13 cellular contexts compared by ENCODE assay signal in genomic region chr6:43757966-43758616, GRCh38. TPM values are rescaled to one million over a fixed set of nuclear protein-coding genes. Genes with fewer than 3 reads are reported as not detected.
DNase-seq lines count a peak whose midpoint lies in the region; ATAC-seq and TF ChIP-seq lines count a peak whose summit lies in the region.
"Had no signal": no experiment of that assay in that cellular context is flagged by ENCODE, and none has a peak within 500 bp of the region (broad histone marks: within the 10 kb centered on the region; RNA-seq: fewer than 3 reads in every experiment).

No MANE protein-coding gene starts in this region.

- no peak for ATAC-seq in activated naive CD4-positive, alpha-beta T cell treated with anti-CD3 and anti-CD28 coated beads, Interleukin-2, amount 50 U/mL, for 72 hours
- ATAC-seq in WTC11 (no peak), left lung (peak; percentile 40)

- 49 to 68% methylated on average over 9 of the region's 9 CpGs for WGBS in sigmoid colon, 2 donors

- H3K36me3 ChIP-seq in left lung (no peaks in the 10 kb centered on the region), sigmoid colon (no peaks in the 10 kb centered on the region)
- H3K36me3 ChIP-seq: BLaER1 treated with 17β-estradiol and CSF1 and Interleukin-3, amounts not matched to agents 10 nM and 100 nM had no signal

- DNase-seq in activated naive CD4-positive, alpha-beta T cell treated with anti-CD3 and anti-CD28 coated beads, Interleukin-2, amount 50 U/mL, for 72 hours (ENCODE audit: low spot score in 2 of 2) = no peak
- no peak for DNase-seq in activated naive CD4-positive, alpha-beta T cell treated with anti-CD3 and anti-CD28 coated beads for 36 hours
- DNase-seq in WTC11 (ENCODE audit: low spot score) (peak; percentile 5), left lung (no peak), sigmoid colon (peak; percentile 33), NCI-H2081 treated with DMSO at 0.1 percent for 48 hours (lab: John Stamatoyannopoulos, UW) (no peak), NCI-H2227 (lab: John Stamatoyannopoulos, UW; ENCODE audit: unreplicated experiment) (no peak)
- DNase-seq in stimulated activated CD4-positive, alpha-beta T cell treated with anti-CD3 and anti-CD28 coated beads, Interleukin-2, amount 100 ng/mL, for 24 hours = no peak
- DNase-seq: 8988T, NCI-H1092, NCI-H446 had no signal

- intact Hi-C loops in activated naive CD4-positive, alpha-beta T cell treated with anti-CD3 and anti-CD28 coated beads for 36 hours (cut with micrococcal nuclease) = loop anchor here (1.0 kb wide), 2 partner anchors 34 to 91 kb away; no protein-coding TSS in a partner anchor
- intact Hi-C loops in left lung (cut with DNase I) = no loop called here
- intact Hi-C loops in sigmoid colon (cut with DNase I) = no loop called here

- no peaks in the 10 kb centered on the region for H3K9me3 ChIP-seq in left lung
- H3K9me3 ChIP-seq in sigmoid colon = no peaks in the 10 kb centered on the region
- H3K9me3 ChIP-seq: BLaER1 treated with 17β-estradiol and CSF1 and Interleukin-3, amounts not matched to agents 10 nM and 100 nM; Caco-2 had no signal

- CTCF ChIA-PET in activated naive CD4-positive, alpha-beta T cell treated with anti-CD3 and anti-CD28 coated beads for 36 hours (lab: Charles Lee) = interaction anchor here (1.0 to 2.9 kb wide), 4 partner anchors 11 to 316 kb away, joined by 3 to 16 read pairs (median 14); partner anchors contain the start of gene VEGFA
- CTCF ChIA-PET in WTC11 (lab: Charles Lee) = interaction anchor here (0.6 to 6.1 kb wide), 14 partner anchors 9 to 1812 kb away, joined by 3 to 67 read pairs (median 6); partner anchors contain the start of genes GTPBP2 and VEGFA

- no peak for TF ChIP-seq EP300 in sigmoid colon (IDR thresholded peaks at IDR 0.05)

- no peak for TF ChIP-seq POLR2A in sigmoid colon (IDR thresholded peaks at IDR 0.05)

- no peaks in the 10 kb centered on the region for H3K27me3 ChIP-seq in left lung
- H3K27me3 ChIP-seq in sigmoid colon = no peaks in the 10 kb centered on the region
- H3K27me3 ChIP-seq: BLaER1 treated with 17β-estradiol and CSF1 and Interleukin-3, amounts not matched to agents 10 nM and 100 nM had no signal

- no peak overlapping the region for H3K4me3 ChIP-seq in left lung
- no peak overlapping the region for H3K4me3 ChIP-seq in sigmoid colon
- H3K4me3 ChIP-seq: BLaER1 treated with 17β-estradiol and CSF1 and Interleukin-3, amounts not matched to agents 10 nM and 100 nM had no signal

- H3K27ac ChIP-seq in left lung = no peak overlapping the region
- no peak overlapping the region for H3K27ac ChIP-seq in sigmoid colon

- no peak overlapping the region for H3K4me3 Mint-ChIP-seq in activated naive CD4-positive, alpha-beta T cell treated with anti-CD3 and anti-CD28 coated beads for 36 hours
- no peak overlapping the region for H3K4me3 Mint-ChIP-seq in WTC11

- H3K4me1 ChIP-seq in left lung (peaks cover 0 to 3% of the 10 kb centered on the region in 2 donors), sigmoid colon (no peaks in the 10 kb centered on the region)

- no peaks in the 10 kb centered on the region for H3K4me1 Mint-ChIP-seq in activated naive CD4-positive, alpha-beta T cell treated with anti-CD3 and anti-CD28 coated beads for 36 hours (ENCODE audit: low read depth)
- H3K4me1 Mint-ChIP-seq in WTC11 = peaks cover 17% of the 10 kb centered on the region

- H3K27me3 Mint-ChIP-seq in activated naive CD4-positive, alpha-beta T cell treated with anti-CD3 and anti-CD28 coated beads for 36 hours (ENCODE audit: low read depth) = no peaks in the 10 kb centered on the region
- no peaks in the 10 kb centered on the region; the same call in 1 of the 2 replicates for H3K27me3 Mint-ChIP-seq in WTC11 (ENCODE audit: low read depth)

- TF ChIP-seq CTCF in WTC11 (IDR thresholded peaks at IDR 0.05) = no peak
- TF ChIP-seq CTCF in left lung (IDR thresholded peaks at IDR 0.05) = no peak
- no peak for TF ChIP-seq CTCF in sigmoid colon (IDR thresholded peaks at IDR 0.05)

- H3K27ac Mint-ChIP-seq in activated naive CD4-positive, alpha-beta T cell treated with anti-CD3 and anti-CD28 coated beads, Interleukin-2, amount 50 U/mL, for 72 hours = peak overlapping the region; percentile 12 to 66
- no peak overlapping the region for H3K27ac Mint-ChIP-seq in activated naive CD4-positive, alpha-beta T cell treated with anti-CD3 and anti-CD28 coated beads for 36 hours
- no peak overlapping the region for H3K27ac Mint-ChIP-seq in WTC11

- H3K36me3 Mint-ChIP-seq in activated naive CD4-positive, alpha-beta T cell treated with anti-CD3 and anti-CD28 coated beads, Interleukin-2, amount 50 U/mL, for 72 hours = no peaks in the 10 kb centered on the region
- H3K36me3 Mint-ChIP-seq in activated naive CD4-positive, alpha-beta T cell treated with anti-CD3 and anti-CD28 coated beads for 36 hours (ENCODE audit: low read depth) = no peaks in the 10 kb centered on the region
- H3K36me3 Mint-ChIP-seq in WTC11 = no peaks in the 10 kb centered on the region

- no peaks in the 10 kb centered on the region for H3K9me3 Mint-ChIP-seq in activated naive CD4-positive, alpha-beta T cell treated with anti-CD3 and anti-CD28 coated beads, Interleukin-2, amount 50 U/mL, for 72 hours
- H3K9me3 Mint-ChIP-seq in activated naive CD4-positive, alpha-beta T cell treated with anti-CD3 and anti-CD28 coated beads for 36 hours = no peaks in the 10 kb centered on the region
- peaks cover 4% of the 10 kb centered on the region; the same call in 1 of the 2 replicates for H3K9me3 Mint-ChIP-seq in WTC11

- POLR2A ChIA-PET in WTC11 (lab: Charles Lee) = interaction anchor here (1.4 to 2.4 kb wide), 2 partner anchors 11 to 90 kb away, joined by 6 to 18 read pairs; partner anchors contain the start of gene VEGFA

TF ChIP-seq in WTC11, 78 proteins besides CTCF, POLR2A, EP300 and RAD21 (continues in another document):
- TF ChIP-seq FOXP4 (CRISPR knock-in tag; IDR thresholded peaks at IDR 0.05) = no peak
- TF ChIP-seq E2F5 (CRISPR knock-in tag; IDR thresholded peaks at IDR 0.05) = no peak
- TF ChIP-seq ZNF232 (CRISPR knock-in tag; IDR thresholded peaks at IDR 0.05) = no peak
- TF ChIP-seq, protein P1, sequence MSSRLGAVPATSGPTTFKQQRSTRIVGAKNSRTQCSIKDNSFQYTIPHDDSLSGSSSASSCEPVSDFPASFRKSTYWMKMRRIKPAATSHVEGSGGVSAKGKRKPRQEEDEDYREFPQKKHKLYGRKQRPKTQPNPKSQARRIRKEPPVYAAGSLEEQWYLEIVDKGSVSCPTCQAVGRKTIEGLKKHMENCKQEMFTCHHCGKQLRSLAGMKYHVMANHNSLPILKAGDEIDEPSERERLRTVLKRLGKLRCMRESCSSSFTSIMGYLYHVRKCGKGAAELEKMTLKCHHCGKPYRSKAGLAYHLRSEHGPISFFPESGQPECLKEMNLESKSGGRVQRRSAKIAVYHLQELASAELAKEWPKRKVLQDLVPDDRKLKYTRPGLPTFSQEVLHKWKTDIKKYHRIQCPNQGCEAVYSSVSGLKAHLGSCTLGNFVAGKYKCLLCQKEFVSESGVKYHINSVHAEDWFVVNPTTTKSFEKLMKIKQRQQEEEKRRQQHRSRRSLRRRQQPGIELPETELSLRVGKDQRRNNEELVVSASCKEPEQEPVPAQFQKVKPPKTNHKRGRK (CRISPR knock-in tag; IDR thresholded peaks at IDR 0.05; ENCODE audit: borderline replicate concordance) = no peak
- TF ChIP-seq ZNF416 (CRISPR knock-in tag; IDR thresholded peaks at IDR 0.05) = no peak
- TF ChIP-seq NFATC4 (CRISPR knock-in tag; IDR thresholded peaks at IDR 0.05) = no peak
- TF ChIP-seq OVOL2 (CRISPR knock-in tag; IDR thresholded peaks at IDR 0.05; ENCODE audit: borderline replicate concordance) = no peak
- TF ChIP-seq ZBTB21 (CRISPR knock-in tag; IDR thresholded peaks at IDR 0.05; ENCODE audit: borderline replicate concordance) = no peak
- TF ChIP-seq TP53 (CRISPR knock-in tag; IDR thresholded peaks at IDR 0.05) = no peak

RNA-seq across cellular contexts. Expression of gene VEGFA, which starts 11.9 kb away (rescaled TPM):
- 10 to 100 TPM; 24.1 to 79.2 TPM for total RNA-seq in activated naive CD4-positive, alpha-beta T cell treated with anti-CD3 and anti-CD28 coated beads, Interleukin-2, amount 50 U/mL, for 72 hours
- 10 to 100 TPM; 35.9 to 37.3 TPM for total RNA-seq in activated naive CD4-positive, alpha-beta T cell treated with anti-CD3 and anti-CD28 coated beads for 36 hours
- total RNA-seq in WTC11 (2021) = 41.9 to 44.4 TPM (median 43.8 TPM) in 3 replicates
- total RNA-seq in left lung = 100 to 1,000 TPM; 147 to 154 TPM
- total RNA-seq in sigmoid colon = 10 to 100 TPM; 20.9 to 60.9 (median 28.5) TPM
- polyA plus RNA-seq in sigmoid colon = 100 to 1,000 TPM in 1 of 3 donors, 10 to 100 TPM in 2; 11.1 to 111 (median 34.8) TPM

Comparison
In these comparisons a context has a peak if more than half of its experiments do, and no peak if none do; other contexts are left out.
1. H3K27ac Mint-ChIP-seq: peak in activated naive CD4-positive, alpha-beta T cell treated with anti-CD3 and anti-CD28 coated beads, Interleukin-2, amount 50 U/mL, for 72 hours (2 of 2); none in activated naive CD4-positive, alpha-beta T cell treated with anti-CD3 and anti-CD28 coated beads for 36 hours (single experiment) and WTC11 (single experiment).
2. DNase-seq: peak in WTC11 (single experiment) and sigmoid colon (single experiment); none in activated naive CD4-positive, alpha-beta T cell treated with anti-CD3 and anti-CD28 coated beads, Interleukin-2, amount 50 U/mL, for 72 hours (0 of 2), activated naive CD4-positive, alpha-beta T cell treated with anti-CD3 and anti-CD28 coated beads for 36 hours (single experiment), left lung (0 of 2), NCI-H2081 treated with DMSO at 0.1 percent for 48 hours (single experiment), stimulated activated CD4-positive, alpha-beta T cell treated with anti-CD3 and anti-CD28 coated beads, Interleukin-2, amount 100 ng/mL, for 24 hours (0 of 2) and NCI-H2227 (single experiment).